1 cellular context compared by ENCODE assay signal in genomic region chr2:241609859-241610793, GRCh38.
A peak's percentile ranks its signal among the peaks of the same experiment; 100 is the strongest.
TF ChIP-seq lines count a peak whose summit lies in the region.

No MANE protein-coding gene starts in this region.

TF ChIP-seq in GM12878, 131 proteins besides CTCF, POLR2A, EP300 and RAD21 (continued from another document and continues in another):
- no peak for TF ChIP-seq USF2 (IDR thresholded peaks at IDR 0.05; ENCODE audit: borderline replicate concordance, low read depth, low read length)
- TF ChIP-seq ELK1 (IDR thresholded peaks at IDR 0.05; ENCODE audit: low read depth, low read length) = peak; percentile 58; the same call in 1 of the 2 replicates
- TF ChIP-seq BHLHE40 (IDR thresholded peaks at IDR 0.05; ENCODE audit: borderline replicate concordance in 1 of 2, low read depth in 2 of 2, low read length in 1 of 2) = peak; percentile 43 to 78; a peak in 2 of 4 replicates
- no peak for TF ChIP-seq ZNF622 (IDR thresholded peaks at IDR 0.05)
- TF ChIP-seq POU2F2 (IDR thresholded peaks at IDR 0.05; ENCODE audit: borderline replicate concordance, low read depth, low read length) = 0 out of 3 replicates have a peak, but pooled peaks have one; percentile 13
- TF ChIP-seq BACH1 (IDR thresholded peaks at IDR 0.05; ENCODE audit: borderline replicate concordance) = peak; percentile 66
- no peak for TF ChIP-seq RCOR1 (conservative IDR thresholded peaks at IDR 0.05; ENCODE audit: low read depth, low read length)
- no peak for TF ChIP-seq ZBTB11 (CRISPR knock-in tag; IDR thresholded peaks at IDR 0.05)
- no peak for TF ChIP-seq NFIC (IDR thresholded peaks at IDR 0.05; ENCODE audit: low read depth, low read length)
- no peak for TF ChIP-seq STAT3 (IDR thresholded peaks at IDR 0.05; ENCODE audit: low read depth, low read length)
- TF ChIP-seq ZBTB40 (IDR thresholded peaks at IDR 0.05; ENCODE audit: borderline replicate concordance) = no peak
- peak; percentile 62; the same call in 1 of the 2 replicates for TF ChIP-seq NKRF (conservative IDR thresholded peaks at IDR 0.05)
- TF ChIP-seq JUNB (IDR thresholded peaks at IDR 0.05) = no peak
- TF ChIP-seq HDAC2 (IDR thresholded peaks at IDR 0.05) = no peak
- TF ChIP-seq HCFC1 (IDR thresholded peaks at IDR 0.05; ENCODE audit: low read length) = no peak
- TF ChIP-seq NR2C1 (IDR thresholded peaks at IDR 0.05) = peak; percentile 47
- TF ChIP-seq ASH2L (IDR thresholded peaks at IDR 0.05; ENCODE audit: borderline replicate concordance, low read depth) = no peak
- TF ChIP-seq NR2F1 (conservative IDR thresholded peaks at IDR 0.05) = peak; percentile 74
- TF ChIP-seq SRF (IDR thresholded peaks at IDR 0.05; ENCODE audit: low read depth in 2 of 2, low read length in 2 of 2) = 0 out of 4 replicates have a peak, but pooled peaks of 1 of the 2 experiments have one; percentile 62
- TF ChIP-seq SMAD5 (IDR thresholded peaks at IDR 0.05; ENCODE audit: low read depth) = no peak
- peak; percentile 80; the same call in 1 of the 2 replicates for TF ChIP-seq RB1 (IDR thresholded peaks at IDR 0.05; ENCODE audit: borderline replicate concordance)
- TF ChIP-seq IRF3 (IDR thresholded peaks at IDR 0.05) = 0 out of 2 replicates have a peak, but pooled peaks have one; percentile 26
- TF ChIP-seq ZNF687 (IDR thresholded peaks at IDR 0.05) = 0 out of 2 replicates have a peak, but pooled peaks have one; percentile 49
- peak; percentile 93 for TF ChIP-seq LARP7 (IDR thresholded peaks at IDR 0.05)
- no peak for TF ChIP-seq SIX5 (IDR thresholded peaks at IDR 0.05; ENCODE audit: low read depth, low read length, severe bottlenecking)
- no peak for TF ChIP-seq CEBPZ (IDR thresholded peaks at IDR 0.05; ENCODE audit: low read depth, low read length)
- TF ChIP-seq HDAC6 (IDR thresholded peaks at IDR 0.05; ENCODE audit: unreplicated experiment) = no peak
- TF ChIP-seq PKNOX1 (IDR thresholded peaks at IDR 0.05) = 0 out of 2 replicates have a peak, but pooled peaks have one; percentile 26
- TF ChIP-seq SPI1 (IDR thresholded peaks at IDR 0.05; ENCODE audit: borderline replicate concordance, insufficient read depth, low read depth, low read length) = no peak
- peak; percentile 26; the same call in 1 of the 2 replicates for TF ChIP-seq CREB1 (IDR thresholded peaks at IDR 0.05; ENCODE audit: low read depth)
- no peak for TF ChIP-seq BCL3 (IDR thresholded peaks at IDR 0.05; ENCODE audit: borderline replicate concordance, insufficient read depth, low read depth, low read length, poor library complexity, severe bottlenecking)
